Comparison of ENCODE assay signal across 1 cellular context in genomic region chr11:119370486-119371046, GRCh38.
TF ChIP-seq lines count a peak whose summit lies in the region.

No MANE protein-coding gene starts in this region.

TF ChIP-seq in HepG2, 621 proteins besides CTCF, POLR2A, EP300 and RAD21 (continued from another document):
- TF ChIP-seq NR2C2 (CRISPR knock-in tag; IDR thresholded peaks at IDR 0.05; ENCODE audit: borderline replicate concordance) (peak; percentile 42; the same call in 1 of the 2 replicates), ZBTB21 (CRISPR knock-in tag; IDR thresholded peaks at IDR 0.05) (0 out of 2 replicates have a peak, but pooled peaks have one; percentile 40), ZNF354B (CRISPR knock-in tag; IDR thresholded peaks at IDR 0.05) (no peak), RXRB (CRISPR knock-in tag; IDR thresholded peaks at IDR 0.05; ENCODE audit: borderline replicate concordance) (peak; percentile 79), ZNF121 (CRISPR knock-in tag; IDR thresholded peaks at IDR 0.05) (peak; percentile 36; the same call in 1 of the 2 replicates), NFKBIZ (CRISPR knock-in tag; IDR thresholded peaks at IDR 0.05) (0 out of 2 replicates have a peak, but pooled peaks have one; percentile 42), POLR2G (IDR thresholded peaks at IDR 0.05; ENCODE audit: low read depth, low read length) (0 out of 2 replicates have a peak, but pooled peaks have one; percentile 31), NR2F2 (IDR thresholded peaks at IDR 0.05; ENCODE audit: borderline replicate concordance, low read depth) (peak; percentile 90), FOXA3 (CRISPR knock-in tag; IDR thresholded peaks at IDR 0.05) (peak; percentile 65), PPARG (CRISPR knock-in tag; conservative IDR thresholded peaks at IDR 0.05) (peak; percentile 44; the same call in 1 of the 2 replicates), MATR3 (CRISPR knock-in tag; IDR thresholded peaks at IDR 0.05) (no peak), TBX2 (CRISPR knock-in tag; IDR thresholded peaks at IDR 0.05; ENCODE audit: borderline replicate concordance) (peak; percentile 59; the same call in 1 of the 2 replicates), CREB1 (IDR thresholded peaks at IDR 0.05) (no peak), CREB1 (CRISPR knock-in tag; IDR thresholded peaks at IDR 0.05) (peak; percentile 75), KDM6A (CRISPR knock-in tag; IDR thresholded peaks at IDR 0.05; ENCODE audit: low read depth) (0 out of 2 replicates have a peak, but pooled peaks have one; percentile 12), HMGA1 (CRISPR knock-in tag; conservative IDR thresholded peaks at IDR 0.05) (no peak), ZBTB20 (CRISPR knock-in tag; IDR thresholded peaks at IDR 0.05; ENCODE audit: borderline replicate concordance, low read depth) (0 out of 2 replicates have a peak, but pooled peaks have one; percentile 46), HNF4G (IDR thresholded peaks at IDR 0.05; ENCODE audit: borderline replicate concordance, low read depth, low read length) (peak; percentile 44; the same call in 1 of the 2 replicates), HNF4G (CRISPR knock-in tag; IDR thresholded peaks at IDR 0.05; ENCODE audit: borderline replicate concordance, low read depth) (no peak), ESRRA (CRISPR knock-in tag; IDR thresholded peaks at IDR 0.05; ENCODE audit: low read depth) (peak; percentile 85), CREM (IDR thresholded peaks at IDR 0.05) (peak; percentile 70), CREM (CRISPR knock-in tag; IDR thresholded peaks at IDR 0.05) (no peak), DMAP1 (CRISPR knock-in tag; IDR thresholded peaks at IDR 0.05) (peak; percentile 47; the same call in 1 of the 2 replicates), ZMYM4 (CRISPR knock-in tag; IDR thresholded peaks at IDR 0.05) (peak; percentile 34; the same call in 1 of the 2 replicates), ZFY (CRISPR knock-in tag; IDR thresholded peaks at IDR 0.05) (peak; percentile 32; the same call in 1 of the 2 replicates), GATAD2A (CRISPR knock-in tag; IDR thresholded peaks at IDR 0.05) (peak; percentile 58; the same call in 1 of the 2 replicates), NCOA2 (CRISPR knock-in tag; IDR thresholded peaks at IDR 0.05) (peak; percentile 34; the same call in 1 of the 2 replicates), PITX1 (CRISPR knock-in tag; IDR thresholded peaks at IDR 0.05) (peak; percentile 57; the same call in 1 of the 2 replicates), HBP1 (CRISPR knock-in tag; IDR thresholded peaks at IDR 0.05; ENCODE audit: low read depth) (no peak), BCL6 (CRISPR knock-in tag; IDR thresholded peaks at IDR 0.05) (peak; percentile 66), ZNF772 (CRISPR knock-in tag; IDR thresholded peaks at IDR 0.05) (no peak), SALL1 (CRISPR knock-in tag; IDR thresholded peaks at IDR 0.05) (0 out of 2 replicates have a peak, but pooled peaks have one; percentile 11), UBTF (CRISPR knock-in tag; IDR thresholded peaks at IDR 0.05) (0 out of 2 replicates have a peak, but pooled peaks have one; percentile 23), YEATS2 (CRISPR knock-in tag; IDR thresholded peaks at IDR 0.05; ENCODE audit: borderline replicate concordance) (no peak), ATF6 (CRISPR knock-in tag; conservative IDR thresholded peaks at IDR 0.05) (no peak), GLMP (CRISPR knock-in tag; IDR thresholded peaks at IDR 0.05; ENCODE audit: borderline replicate concordance) (no peak), RARA (CRISPR knock-in tag; IDR thresholded peaks at IDR 0.05) (peak; percentile 96), ZNF33A (CRISPR knock-in tag; IDR thresholded peaks at IDR 0.05; ENCODE audit: borderline replicate concordance) (no peak), ZNF331 (CRISPR knock-in tag; IDR thresholded peaks at IDR 0.05) (0 out of 2 replicates have a peak, but pooled peaks have one; percentile 13), THRA (CRISPR knock-in tag; IDR thresholded peaks at IDR 0.05; ENCODE audit: borderline replicate concordance) (peak; percentile 66; the same call in 1 of the 2 replicates), HDAC1 (CRISPR knock-in tag; IDR thresholded peaks at IDR 0.05) (peak; percentile 49; the same call in 1 of the 2 replicates), ZNF781 (CRISPR knock-in tag; IDR thresholded peaks at IDR 0.05; ENCODE audit: borderline replicate concordance, not compliant biosample characterization) (no peak), RXRA (CRISPR knock-in tag; IDR thresholded peaks at IDR 0.05) (peak; percentile 85; the same call in 1 of the 2 replicates), ZNF720 (CRISPR knock-in tag; IDR thresholded peaks at IDR 0.05) (no peak), MYPOP (CRISPR knock-in tag; IDR thresholded peaks at IDR 0.05) (0 out of 2 replicates have a peak, but pooled peaks have one; percentile 38)
